In the genomic region with DNA sequence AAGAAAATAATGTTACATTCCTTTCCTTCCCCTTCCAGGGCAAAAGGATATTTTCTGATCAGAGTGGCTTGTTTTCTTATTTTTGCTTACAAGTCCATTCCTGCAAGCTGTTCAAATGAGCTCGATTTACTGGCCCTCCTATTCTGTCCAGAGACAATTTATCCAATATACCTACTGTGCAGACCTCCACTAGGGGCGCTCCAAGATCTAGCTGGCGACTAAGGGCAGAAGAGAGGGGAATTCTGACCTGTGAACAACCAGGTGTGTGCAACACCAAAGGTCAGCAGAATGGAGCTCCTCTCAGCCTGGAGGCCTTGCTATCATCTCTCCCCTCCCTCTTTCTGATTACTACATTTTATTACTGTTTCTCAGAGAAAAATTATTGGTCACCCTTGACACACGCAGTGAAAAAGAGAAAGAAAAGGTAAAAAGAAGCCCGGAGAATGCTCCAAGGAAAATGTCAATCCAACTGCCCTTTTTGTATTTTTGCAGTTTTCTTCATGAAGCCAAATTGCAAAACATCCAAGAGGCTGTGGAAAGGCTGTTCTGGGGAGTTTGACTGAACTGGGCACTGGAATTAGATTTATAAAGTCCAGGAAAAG, we compare ENCODE assay signal across 8 cellular contexts. TPM values are rescaled to one million over a fixed set of nuclear protein-coding genes. Genes with fewer than 3 reads are reported as not detected.
DNase-seq lines count a peak whose midpoint lies in the region; ATAC-seq and TF ChIP-seq lines count a peak whose summit lies in the region.

No MANE protein-coding gene starts in this region.

- peaks cover 44% of the 10 kb centered on the region for H3K27me3 Mint-ChIP-seq in activated CD4-positive, alpha-beta T cell treated with anti-CD3 and anti-CD28 coated beads, Interleukin-2, amount 10 ng/mL, durations not matched to agents 24 days and 14 days

- no peak overlapping the region for H3K4me3 Mint-ChIP-seq in activated CD4-positive, alpha-beta T cell treated with anti-CD3 and anti-CD28 coated beads, Interleukin-2, amount 10 ng/mL, durations not matched to agents 24 days and 14 days

- no peaks in the 10 kb centered on the region for H3K36me3 Mint-ChIP-seq in activated CD4-positive, alpha-beta T cell treated with anti-CD3 and anti-CD28 coated beads, Interleukin-2, amount 10 ng/mL, durations not matched to agents 24 days and 14 days (ENCODE audit: low read depth)

- no peaks in the 10 kb centered on the region for H3K9me3 Mint-ChIP-seq in activated CD4-positive, alpha-beta T cell treated with anti-CD3 and anti-CD28 coated beads, Interleukin-2, amount 10 ng/mL, durations not matched to agents 24 days and 14 days

- intact Hi-C loops in activated CD4-positive, alpha-beta T cell treated with anti-CD3 and anti-CD28 coated beads, Interleukin-2, amount 10 ng/mL, durations not matched to agents 24 days and 14 days (cut with micrococcal nuclease) = no loop called here
- intact Hi-C loops in head of caudate nucleus (cut with DNase I) = no loop called here

- no peak overlapping the region for H3K27ac Mint-ChIP-seq in activated CD4-positive, alpha-beta T cell treated with anti-CD3 and anti-CD28 coated beads, Interleukin-2, amount 10 ng/mL, durations not matched to agents 24 days and 14 days

- H3K4me3 ChIP-seq in AG04450 (ENCODE audit: low read depth, low read length) (no peak overlapping the region), GM06990 (replicated peaks; ENCODE audit: low read depth, low read length) (no peak overlapping the region)

- CTCF ChIA-PET in AG04450 (lab: Charles Lee) = interaction anchor here (0.9 to 1.1 kb wide), 3 partner anchors 8 to 15 kb away, joined by 3 to 6 read pairs (median 5); no protein-coding TSS in a partner anchor

- no peak for DNase-seq in AG04450 (ENCODE audit: low read depth, low spot score)
- DNase-seq in GM06990 (ENCODE audit: extremely low read depth, insufficient read length) = no peak
- peak; percentile 28 for DNase-seq in NCI-H2029 treated with DMSO at 0.1 percent for 48 hours (lab: John Stamatoyannopoulos, UW)
- DNase-seq in activated CD4-positive, alpha-beta T cell treated with anti-CD3 and anti-CD28 coated beads, Interleukin-2, amount 10 ng/mL, durations not matched to agents 24 days and 14 days = peak; percentile 73
- DNase-seq in head of caudate nucleus = peak in 37 of 42 donors; percentile 19 to 81 (median 51)
- peak; percentile 62 for DNase-seq in stimulated activated CD4-positive, alpha-beta T cell treated with anti-CD3 and anti-CD28 coated beads, Interleukin-15, amount 100 ng/mL, for 24 hours

- H3K4me1 Mint-ChIP-seq in activated CD4-positive, alpha-beta T cell treated with anti-CD3 and anti-CD28 coated beads, Interleukin-2, amount 10 ng/mL, durations not matched to agents 24 days and 14 days = no peaks in the 10 kb centered on the region

- H3K27ac ChIP-seq in AG04450 (ENCODE audit: low read depth, low read length) = no peak overlapping the region

- POLR2A ChIA-PET in AG04450 (lab: Yijun Ruan, JAX) = no interaction called here

- TF ChIP-seq CTCF in AG04450 (IDR thresholded peaks at IDR 0.05; ENCODE audit: low read depth, low read length) (peak; percentile 57), GM06990 (IDR thresholded peaks at IDR 0.05; ENCODE audit: insufficient read depth, low read length, poor library complexity, severe bottlenecking) (peak; percentile 84)

- ATAC-seq in HG03280 (IDR thresholded peaks at IDR 0.05; ENCODE audit: unreplicated experiment) (no peak), GM21717 (IDR thresholded peaks at IDR 0.05; ENCODE audit: unreplicated experiment) (no peak)

- H3K9me3 ChIP-seq in AG04450 (ENCODE audit: control insufficient read depth, insufficient read depth, low read length) = peaks cover 4% of the 10 kb centered on the region; the same call in 1 of the 2 replicates

- no peaks in the 10 kb centered on the region for H3K36me3 ChIP-seq in GM06990 (ENCODE audit: control insufficient read depth, insufficient read depth, low read length)

- H3K27me3 ChIP-seq in AG04450 (ENCODE audit: control insufficient read depth, insufficient read depth, low read length) (peaks cover 14% of the 10 kb centered on the region), GM06990 (replicated peaks; ENCODE audit: control insufficient read depth, insufficient read depth, low read length) (peaks cover 3% of the 10 kb centered on the region)

RNA-seq across cellular contexts. Expression of gene SEZ6L, which starts 3.2 kb away (rescaled TPM):
- not detected in 2 replicates for polyA plus RNA-seq in AG04450 (2011; rRNA removed)
- not detected in 2 replicates for polyA minus RNA-seq in AG04450 (2011; rRNA and poly(A)+ RNA removed)
- total RNA-seq in activated CD4-positive, alpha-beta T cell treated with anti-CD3 and anti-CD28 coated beads, Interleukin-2, amount 10 ng/mL, durations not matched to agents 24 days and 14 days = not detected in 2 replicates

Comparison
In these comparisons a context has a peak if more than half of its experiments do, and no peak if none do; other contexts are left out.
1. DNase-seq: peak in NCI-H2029 treated with DMSO at 0.1 percent for 48 hours (single experiment), activated CD4-positive, alpha-beta T cell treated with anti-CD3 and anti-CD28 coated beads, Interleukin-2, amount 10 ng/mL, durations not matched to agents 24 days and 14 days (single experiment), head of caudate nucleus (37 of 42) and stimulated activated CD4-positive, alpha-beta T cell treated with anti-CD3 and anti-CD28 coated beads, Interleukin-15, amount 100 ng/mL, for 24 hours (single experiment); none in AG04450 (single experiment) and GM06990 (single experiment).